Comparison of ENCODE assay signal across 9 cellular contexts in genomic region chr11:70204466-70204799, GRCh38. TPM values are rescaled to one million over a fixed set of nuclear protein-coding genes. Genes with fewer than 3 reads are reported as not detected.
A peak's percentile ranks its signal among the peaks of the same experiment; 100 is the strongest.
DNase-seq lines count a peak whose midpoint lies in the region.
"Had no signal": no experiment of that assay in that cellular context is flagged by ENCODE, and none has a peak within 500 bp of the region (broad histone marks: within the 10 kb centered on the region; RNA-seq: fewer than 3 reads in every experiment).

No MANE protein-coding gene starts in this region.

- intact Hi-C loops in activated T-helper 1 cell treated with anti-CD3 and anti-CD28 coated beads, Interleukin-12 subunit alpha, Interleukin-12 subunit beta, Interleukin-2, Interleukin-4 antibody, amounts not matched to agents 30 ng/mL and 10 ng/mL and 1 ng/mL, durations not matched to agents 14 hours and 24 hours and 36 hours (cut with micrococcal nuclease) = loop anchor here (2.0 to 5.0 kb wide), 4 partner anchors 194 to 1248 kb away; partner anchors contain the start of genes CTTN and NADSYN1

- H3K4me1 Mint-ChIP-seq in activated T-helper 1 cell treated with anti-CD3 and anti-CD28 coated beads, Interleukin-12 subunit alpha, Interleukin-12 subunit beta, Interleukin-2, Interleukin-4 antibody, amounts not matched to agents 30 ng/mL and 10 ng/mL and 1 ng/mL, durations not matched to agents 14 hours and 24 hours and 36 hours (ENCODE audit: low read depth) = peaks cover 43% of the 10 kb centered on the region

- peaks cover 44% of the 10 kb centered on the region for H3K36me3 Mint-ChIP-seq in activated T-helper 1 cell treated with anti-CD3 and anti-CD28 coated beads, Interleukin-12 subunit alpha, Interleukin-12 subunit beta, Interleukin-2, Interleukin-4 antibody, amounts not matched to agents 30 ng/mL and 10 ng/mL and 1 ng/mL, durations not matched to agents 14 hours and 24 hours and 36 hours (ENCODE audit: low read depth)

- peak overlapping the region; percentile 92 for H3K4me3 ChIP-seq in iPS-18a (ENCODE audit: low read length)
- peak overlapping the region; percentile 86 to 93 for H3K4me3 ChIP-seq in stomach smooth muscle (ENCODE audit: low read length in 2 of 2)

- H3K9ac ChIP-seq in iPS-18a (ENCODE audit: low read length) = peak overlapping the region; percentile 93
- H3K9ac ChIP-seq in stomach smooth muscle (ENCODE audit: low read length in 2 of 2) = peak overlapping the region; percentile 86 to 93

- H3K36me3 ChIP-seq in iPS-18a (ENCODE audit: control insufficient read depth, low read depth, low read length) (peaks cover 34% of the 10 kb centered on the region), stomach smooth muscle (ENCODE audit: control insufficient read depth in 2 of 2, insufficient read depth in 2 of 2, low read length in 2 of 2) (peaks cover 16 to 21% of the 10 kb centered on the region in 2 donors)

- peak overlapping the region; percentile 99 for H3K4me3 Mint-ChIP-seq in activated T-helper 1 cell treated with anti-CD3 and anti-CD28 coated beads, Interleukin-12 subunit alpha, Interleukin-12 subunit beta, Interleukin-2, Interleukin-4 antibody, amounts not matched to agents 30 ng/mL and 10 ng/mL and 1 ng/mL, durations not matched to agents 14 hours and 24 hours and 36 hours

- H3K9me3 Mint-ChIP-seq in activated T-helper 1 cell treated with anti-CD3 and anti-CD28 coated beads, Interleukin-12 subunit alpha, Interleukin-12 subunit beta, Interleukin-2, Interleukin-4 antibody, amounts not matched to agents 30 ng/mL and 10 ng/mL and 1 ng/mL, durations not matched to agents 14 hours and 24 hours and 36 hours = no peaks in the 10 kb centered on the region

- H3K9me3 ChIP-seq in iPS-18a (ENCODE audit: control insufficient read depth, low read depth, low read length) (no peaks in the 10 kb centered on the region), stomach smooth muscle (ENCODE audit: control insufficient read depth in 2 of 2, low read length in 2 of 2) (no peaks in the 10 kb centered on the region)

- peak; percentile 35 for DNase-seq in activated CD4-positive, alpha-beta T cell treated with anti-CD3 and anti-CD28 coated beads for 48 hours
- no peak for DNase-seq in activated CD4-positive, alpha-beta T cell treated with anti-CD3 and anti-CD28 coated beads, Interleukin-2, amount 50 U/mL, for 4 hours
- no peak for DNase-seq in activated T-helper 1 cell treated with anti-CD3 and anti-CD28 coated beads, Interleukin-12 subunit alpha, Interleukin-12 subunit beta, Interleukin-2, Interleukin-4 antibody, amounts not matched to agents 30 ng/mL and 10 ng/mL and 1 ng/mL, durations not matched to agents 14 hours and 24 hours and 36 hours (ENCODE audit: low spot score)
- no peak for DNase-seq in T-helper 9 cell
- no peak for DNase-seq in NCI-H146 treated with DMSO at 0.1 percent for 48 hours (lab: John Stamatoyannopoulos, UW; ENCODE audit: unreplicated experiment)
- DNase-seq in activated CD8-positive, alpha-beta memory T cell treated with anti-CD3 and anti-CD28 coated beads for 24 hours = no peak
- DNase-seq: NCI-H510A had no signal

- H3K27me3 Mint-ChIP-seq in activated T-helper 1 cell treated with anti-CD3 and anti-CD28 coated beads, Interleukin-12 subunit alpha, Interleukin-12 subunit beta, Interleukin-2, Interleukin-4 antibody, amounts not matched to agents 30 ng/mL and 10 ng/mL and 1 ng/mL, durations not matched to agents 14 hours and 24 hours and 36 hours (ENCODE audit: insufficient read depth) = peaks cover 9% of the 10 kb centered on the region

- peak overlapping the region; percentile 99 for H3K27ac Mint-ChIP-seq in activated T-helper 1 cell treated with anti-CD3 and anti-CD28 coated beads, Interleukin-12 subunit alpha, Interleukin-12 subunit beta, Interleukin-2, Interleukin-4 antibody, amounts not matched to agents 30 ng/mL and 10 ng/mL and 1 ng/mL, durations not matched to agents 14 hours and 24 hours and 36 hours

- H3K27me3 ChIP-seq in iPS-18a (ENCODE audit: control insufficient read depth, insufficient read depth, low read length) (no peaks in the 10 kb centered on the region), stomach smooth muscle (ENCODE audit: control insufficient read depth in 1 of 2, insufficient read depth in 2 of 2, low read length in 2 of 2) (peaks cover 2% of the 10 kb centered on the region in 2 donors)

- peaks cover 11% of the 10 kb centered on the region for H3K4me1 ChIP-seq in iPS-18a (ENCODE audit: control insufficient read depth, low read depth, low read length)
- peaks cover 16% of the 10 kb centered on the region for H3K4me1 ChIP-seq in stomach smooth muscle (ENCODE audit: control insufficient read depth, insufficient read depth, low read length)

- peak overlapping the region; percentile 50 for H3K27ac ChIP-seq in iPS-18a (ENCODE audit: low read length)
- H3K27ac ChIP-seq in stomach smooth muscle (ENCODE audit: low read length) = peak overlapping the region; percentile 73

RNA-seq across cellular contexts. Expression of gene FADD, which starts 1.3 kb away (rescaled TPM):
- total RNA-seq in activated T-helper 1 cell treated with anti-CD3 and anti-CD28 coated beads, Interleukin-12 subunit alpha, Interleukin-12 subunit beta, Interleukin-2, Interleukin-4 antibody, amounts not matched to agents 30 ng/mL and 10 ng/mL and 1 ng/mL, durations not matched to agents 14 hours and 24 hours and 36 hours = 47.9 and 51.8 TPM in 2 replicates
